ENCODE assay signal across 19 cellular contexts in genomic region chr2:60819936-60820335, GRCh38.
DNase-seq lines count a peak whose midpoint lies in the region; TF ChIP-seq lines count a peak whose summit lies in the region.
"Had no signal": no experiment of that assay in that cellular context is flagged by ENCODE, and none has a peak within 500 bp of the region (broad histone marks: within the 10 kb centered on the region; RNA-seq: fewer than 3 reads in every experiment).

No MANE protein-coding gene starts in this region.

- H3K79me2 ChIP-seq in DOHH2 (ENCODE audit: control insufficient read depth, low read length): no peaks in the 10 kb centered on the region

- H3K9me3 Mint-ChIP-seq in activated CD4-positive, alpha-beta T cell treated with anti-CD3 and anti-CD28 coated beads, Interleukin-2, amount 10 ng/mL, durations not matched to agents 7 days and 5 days: peaks cover 5% of the 10 kb centered on the region
- H3K9me3 Mint-ChIP-seq in activated naive CD8-positive, alpha-beta T cell treated with anti-CD3 and anti-CD28 coated beads for 36 hours: peaks cover 1% of the 10 kb centered on the region

- H3K27ac ChIP-seq in DOHH2 (ENCODE audit: low read depth, low read length) (peak overlapping the region; percentile 55), neuronal stem cell (replicated peaks; ENCODE audit: low read length) (no peak overlapping the region)
- H3K27ac ChIP-seq: C4-2B, pancreas had no signal

- H3K4me3 Mint-ChIP-seq in activated CD4-positive, alpha-beta T cell treated with anti-CD3 and anti-CD28 coated beads, Interleukin-2, amount 10 ng/mL, durations not matched to agents 7 days and 5 days: peak overlapping the region; percentile 6
- H3K4me3 Mint-ChIP-seq in activated naive CD8-positive, alpha-beta T cell treated with anti-CD3 and anti-CD28 coated beads for 36 hours: peak overlapping the region; percentile 49

- no peak overlapping the region for H3K23ac ChIP-seq in neuronal stem cell (ENCODE audit: low read depth, low read length, poor library complexity)

- CTCF ChIA-PET in activated CD4-positive, alpha-beta T cell treated with anti-CD3 and anti-CD28 coated beads, Interleukin-2, amount 10 ng/mL, durations not matched to agents 7 days and 5 days (lab: Charles Lee): interaction anchor here (1.2 to 1.5 kb wide), 4 partner anchors 15 to 60 kb away, joined by 3 to 4 read pairs (median 4); no protein-coding TSS in a partner anchor

- H3K27me3 ChIP-seq in DOHH2 (ENCODE audit: control insufficient read depth, low read length): no peaks in the 10 kb centered on the region
- H3K27me3 ChIP-seq in neuronal stem cell (ENCODE audit: control insufficient read depth in 3 of 3, insufficient read depth in 3 of 3, low read depth in 1 of 3, low read length in 3 of 3): peaks cover 0 to 9% (median 0%) of the 10 kb centered on the region in 3 experiments
- no peaks in the 10 kb centered on the region for H3K27me3 ChIP-seq in MG63
- H3K27me3 ChIP-seq: pancreas had no signal

- no peak overlapping the region for H3K4ac ChIP-seq in neuronal stem cell (ENCODE audit: low read length)

- H2BK5ac ChIP-seq in neuronal stem cell (ENCODE audit: low read length): no peak overlapping the region

- no peak overlapping the region for H2BK15ac ChIP-seq in neuronal stem cell (ENCODE audit: low read length)

- no peaks in the 10 kb centered on the region for H3K9me2 ChIP-seq in DOHH2 (replicated peaks; ENCODE audit: control insufficient read depth, low read length)

- peaks cover 2% of the 10 kb centered on the region for H3K36me3 Mint-ChIP-seq in activated CD4-positive, alpha-beta T cell treated with anti-CD3 and anti-CD28 coated beads, Interleukin-2, amount 10 ng/mL, durations not matched to agents 7 days and 5 days (ENCODE audit: low read depth)
- peaks cover 10% of the 10 kb centered on the region for H3K36me3 Mint-ChIP-seq in activated naive CD8-positive, alpha-beta T cell treated with anti-CD3 and anti-CD28 coated beads for 36 hours

- no peak overlapping the region for H4K8ac ChIP-seq in neuronal stem cell (ENCODE audit: low read depth, low read length)

- no peak overlapping the region for H3K9ac ChIP-seq in neuronal stem cell (ENCODE audit: low read depth, low read length, poor library complexity)

- peaks cover 50% of the 10 kb centered on the region for H3K4me1 Mint-ChIP-seq in activated CD4-positive, alpha-beta T cell treated with anti-CD3 and anti-CD28 coated beads, Interleukin-2, amount 10 ng/mL, durations not matched to agents 7 days and 5 days
- H3K4me1 Mint-ChIP-seq in activated naive CD8-positive, alpha-beta T cell treated with anti-CD3 and anti-CD28 coated beads for 36 hours: peaks cover 52% of the 10 kb centered on the region

- H3F3A ChIP-seq in DOHH2 (ENCODE audit: control insufficient read depth, insufficient read depth): no peaks in the 10 kb centered on the region

- peak overlapping the region; percentile 61 for H3K14ac ChIP-seq in neuronal stem cell (ENCODE audit: low read length)

- H3K9me3 ChIP-seq in DOHH2 (ENCODE audit: control insufficient read depth, insufficient read depth, low read length): no peaks in the 10 kb centered on the region
- no peaks in the 10 kb centered on the region for H3K9me3 ChIP-seq in neuronal stem cell (replicated peaks in 1 of 2; ENCODE audit: control insufficient read depth in 2 of 2, insufficient read depth in 1 of 2, low read depth in 1 of 2, low read length in 2 of 2)
- H3K9me3 ChIP-seq in MG63: no peaks in the 10 kb centered on the region
- H3K9me3 ChIP-seq: pancreas had no signal

- H3K4me3 ChIP-seq in DOHH2 (ENCODE audit: low read length) (0 out of 2 replicates have a peak overlapping the region, but pooled peaks have one; percentile 29), neuronal stem cell (ENCODE audit: low read length in 2 of 2) (no peak overlapping the region), MG63 (no peak overlapping the region)
- H3K4me3 ChIP-seq: pancreas had no signal

- TF ChIP-seq CTCF in DOHH2 (IDR thresholded peaks at IDR 0.05; ENCODE audit: low read depth, low read length, poor library complexity, severe bottlenecking): no peak

- no peak overlapping the region for H3K18ac ChIP-seq in neuronal stem cell (ENCODE audit: low read length)

- H4K91ac ChIP-seq in neuronal stem cell (ENCODE audit: low read depth, low read length, poor library complexity): no peak overlapping the region

- DNase-seq in activated CD4-positive, alpha-beta T cell treated with anti-CD3 and anti-CD28 coated beads, Interleukin-2, amount 10 ng/mL, durations not matched to agents 7 days and 5 days: no peak
- DNase-seq in activated CD4-positive, alpha-beta T cell treated with anti-CD3 and anti-CD28 coated beads, Interleukin-2, amount 50 U/mL, for 48 hours: no peak
- DNase-seq in activated naive CD8-positive, alpha-beta T cell treated with anti-CD3 and anti-CD28 coated beads for 36 hours: no peak
- DNase-seq in neuronal stem cell (ENCODE audit: low spot score) (no peak), GM03348 (ENCODE audit: low spot score) (no peak), MG63 (no peak), retina (no peak)
- DNase-seq: anterior cingulate cortex, caudate nucleus, DMS153, erythroblast, foreskin melanocyte, hypothalamus, NCI-H1694 treated with DMSO at 0.1 percent for 48 hours, NCI-H748 treated with DMSO at 0.1 percent for 48 hours, pancreas, T1000 had no signal

- H2AK5ac ChIP-seq in neuronal stem cell (ENCODE audit: low read depth, low read length): no peak overlapping the region

- peak overlapping the region; percentile 93 for H3K27ac Mint-ChIP-seq in activated CD4-positive, alpha-beta T cell treated with anti-CD3 and anti-CD28 coated beads, Interleukin-2, amount 10 ng/mL, durations not matched to agents 7 days and 5 days
- H3K27ac Mint-ChIP-seq in activated naive CD8-positive, alpha-beta T cell treated with anti-CD3 and anti-CD28 coated beads for 36 hours: peak overlapping the region; percentile 90

- H3K4me2 ChIP-seq in DOHH2 (ENCODE audit: low read length): no peak overlapping the region; the same call in 1 of the 2 replicates
- H3K4me2 ChIP-seq in neuronal stem cell (ENCODE audit: insufficient read depth, low read length, poor library complexity, severe bottlenecking): no peak overlapping the region

- WGBS in neuronal stem cell (ENCODE audit: extremely low coverage in 2 of 2, insufficient read length in 2 of 2, insufficient replicate concordance in 1 of 2), 2 donors: no CpG with 5 or more reads among the region's 13 CpGs

- H2BK120ac ChIP-seq in neuronal stem cell (ENCODE audit: low read depth, low read length): no peak overlapping the region

- no peak overlapping the region for H2BK12ac ChIP-seq in neuronal stem cell (ENCODE audit: low read length)

- H3K79me1 ChIP-seq in neuronal stem cell (ENCODE audit: low read depth, low read length): peaks cover 1% of the 10 kb centered on the region

- H3K27me3 Mint-ChIP-seq in activated CD4-positive, alpha-beta T cell treated with anti-CD3 and anti-CD28 coated beads, Interleukin-2, amount 10 ng/mL, durations not matched to agents 7 days and 5 days: no peaks in the 10 kb centered on the region
- H3K27me3 Mint-ChIP-seq in activated naive CD8-positive, alpha-beta T cell treated with anti-CD3 and anti-CD28 coated beads for 36 hours: no peaks in the 10 kb centered on the region

- H4K20me1 ChIP-seq in DOHH2 (ENCODE audit: control insufficient read depth, insufficient read depth, low read depth, low read length): no peaks in the 10 kb centered on the region

- H3K4me1 ChIP-seq in DOHH2 (ENCODE audit: control insufficient read depth, low read length) (peaks cover 91% of the 10 kb centered on the region), neuronal stem cell (ENCODE audit: control insufficient read depth in 2 of 2, insufficient read depth in 1 of 2, low read depth in 1 of 2, low read length in 2 of 2) (no peaks in the 10 kb centered on the region)
- H3K4me1 ChIP-seq: pancreas had no signal

- no peak overlapping the region for H2AFZ ChIP-seq in neuronal stem cell (ENCODE audit: low read length)

- POLR2A ChIA-PET in activated CD4-positive, alpha-beta T cell treated with anti-CD3 and anti-CD28 coated beads, Interleukin-2, amount 10 ng/mL, durations not matched to agents 7 days and 5 days (lab: Charles Lee): no interaction called here

- H3K36me3 ChIP-seq in DOHH2 (ENCODE audit: control insufficient read depth, low read length) (no peaks in the 10 kb centered on the region), neuronal stem cell (replicated peaks in 1 of 2; ENCODE audit: control insufficient read depth in 2 of 2, insufficient read depth in 2 of 2, low read length in 2 of 2) (no peaks in the 10 kb centered on the region), MG63 (no peaks in the 10 kb centered on the region)
- H3K36me3 ChIP-seq: pancreas had no signal
